ENCODE assay signal across 27 cellular contexts in genomic region chr20:6362245-6362644, GRCh38.
"Had no signal": no experiment of that assay in that cellular context is flagged by ENCODE, and none has a peak within 500 bp of the region (broad histone marks: within the 10 kb centered on the region; RNA-seq: fewer than 3 reads in every experiment).

No MANE protein-coding gene starts in this region.

- H3K4me1 ChIP-seq: stomach, suprapubic skin, testis, thyroid gland, tibial artery, tibial nerve, transverse colon, upper lobe of left lung, upper lobe of right lung, uterus, vagina had no signal

- H3K36me3 ChIP-seq: stomach, suprapubic skin, thoracic aorta, thyroid gland, tibial artery, tibial nerve, transverse colon, upper lobe of left lung, upper lobe of right lung, uterus, vagina had no signal

- ATAC-seq: stimulated activated memory B cell treated with anti-CD40 and anti-IgM and Interleukin-4, amounts not matched to agents 10 μg/mL and 1 μg/mL and 100 μg/mL, for 72 hours; stimulated activated naive B cell treated with anti-CD40 and anti-IgM and Interleukin-4, amounts not matched to agents 10 μg/mL and 1 μg/mL and 100 μg/mL, for 72 hours; stimulated activated naive CD8-positive, alpha-beta T cell treated with anti-CD3 and anti-CD28 coated beads, Interleukin-15, amount 100 ng/mL, for 72 hours; stimulated activated naive CD8-positive, alpha-beta T cell treated with anti-CD3 and anti-CD28 coated beads, Interleukin-15, Interleukin-2, amounts not matched to agents 100 U/mL and 50 U/mL, for 24 hours; upper lobe of right lung had no signal

- H3K9me3 ChIP-seq: stomach, suprapubic skin, testis, thoracic aorta, thyroid gland, tibial artery, tibial nerve, transverse colon, upper lobe of left lung, upper lobe of right lung, uterus, vagina had no signal

- H3K4me1 Mint-ChIP-seq: stimulated activated memory B cell treated with anti-CD40 and anti-IgM and Interleukin-4, amounts not matched to agents 10 μg/mL and 1 μg/mL and 100 μg/mL, for 72 hours; stimulated activated naive B cell treated with anti-CD40 and anti-IgM and Interleukin-4, amounts not matched to agents 10 μg/mL and 1 μg/mL and 100 μg/mL, for 72 hours; stimulated activated naive CD8-positive, alpha-beta T cell treated with anti-CD3 and anti-CD28 coated beads, Interleukin-15, amount 100 ng/mL, for 72 hours had no signal

- H3K4me3 ChIP-seq: stomach, suprapubic skin, testis, thoracic aorta, thyroid gland, tibial artery, tibial nerve, transverse colon, upper lobe of left lung, upper lobe of right lung, uterus, vagina had no signal

- FAIRE-seq: urothelium cell line had no signal

- H3K27me3 ChIP-seq: stomach, suprapubic skin, testis, thyroid gland, tibial artery, tibial nerve, transverse colon, upper lobe of left lung, upper lobe of right lung, uterus, vagina had no signal

- H3K27me3 Mint-ChIP-seq: stimulated activated memory B cell treated with anti-CD40 and anti-IgM and Interleukin-4, amounts not matched to agents 10 μg/mL and 1 μg/mL and 100 μg/mL, for 72 hours; stimulated activated naive B cell treated with anti-CD40 and anti-IgM and Interleukin-4, amounts not matched to agents 10 μg/mL and 1 μg/mL and 100 μg/mL, for 72 hours; stimulated activated naive CD8-positive, alpha-beta T cell treated with anti-CD3 and anti-CD28 coated beads, Interleukin-15, Interleukin-2, amounts not matched to agents 100 ng/mL and 50 ng/mL, for 24 hours had no signal

- H3K36me3 Mint-ChIP-seq: stimulated activated memory B cell treated with anti-CD40 and anti-IgM and Interleukin-4, amounts not matched to agents 10 μg/mL and 1 μg/mL and 100 μg/mL, for 72 hours; stimulated activated naive B cell treated with anti-CD40 and anti-IgM and Interleukin-4, amounts not matched to agents 10 μg/mL and 1 μg/mL and 100 μg/mL, for 72 hours; type B pancreatic cell had no signal

- H3K27ac ChIP-seq: stomach, suprapubic skin, testis, thoracic aorta, thyroid gland, tibial artery, tibial nerve, transverse colon, upper lobe of left lung, upper lobe of right lung, uterus, vagina had no signal

- H3K27ac Mint-ChIP-seq: stimulated activated memory B cell treated with anti-CD40 and anti-IgM and Interleukin-4, amounts not matched to agents 10 μg/mL and 1 μg/mL and 100 μg/mL, for 72 hours; stimulated activated naive B cell treated with anti-CD40 and anti-IgM and Interleukin-4, amounts not matched to agents 10 μg/mL and 1 μg/mL and 100 μg/mL, for 72 hours; stimulated activated naive CD8-positive, alpha-beta T cell treated with anti-CD3 and anti-CD28 coated beads, Interleukin-15, amount 100 ng/mL, for 72 hours; stimulated activated naive CD8-positive, alpha-beta T cell treated with anti-CD3 and anti-CD28 coated beads, Interleukin-15, Interleukin-2, amounts not matched to agents 100 ng/mL and 50 ng/mL, for 24 hours; type B pancreatic cell had no signal

- DNase-seq: stimulated activated CD4-positive, alpha-beta T cell treated with anti-CD3 and anti-CD28 coated beads, Interleukin-2, amount 100 ng/mL, for 48 hours; stimulated activated CD4-positive, alpha-beta T cell treated with anti-CD3 and anti-CD28 coated beads, Interleukin-4, amount 100 ng/mL, for 1 hour; stimulated activated CD4-positive, alpha-beta T cell treated with anti-CD3 and anti-CD28 coated beads, Interleukin-4, amount 100 ng/mL, for 24 hours; stimulated activated CD4-positive, alpha-beta T cell treated with anti-CD3 and anti-CD28 coated beads, Interleukin-4, amount 100 ng/mL, for 4 hours; stimulated activated CD8-positive, alpha-beta memory T cell treated with anti-CD3 and anti-CD28 coated beads, Interleukin-4, amount 100 ng/mL, for 48 hours; stimulated activated naive B cell treated with anti-CD40 and anti-IgM and Interleukin-4, amounts not matched to agents 10 μg/mL and 1 μg/mL and 100 μg/mL, for 72 hours; stimulated activated naive CD4-positive, alpha-beta T cell; stimulated activated naive CD4-positive, alpha-beta T cell treated with Interleukin-2 at 50 U/mL for 16 hours; stimulated activated naive CD8-positive, alpha-beta T cell treated with anti-CD3 and anti-CD28 coated beads, Interleukin-15, amount 100 ng/mL, for 72 hours; stimulated activated naive CD8-positive, alpha-beta T cell treated with anti-CD3 and anti-CD28 coated beads, Interleukin-15, Interleukin-2, amounts not matched to agents 100 U/mL and 50 U/mL, for 24 hours; stomach; substantia nigra; testis; thyroid gland; tibial artery; transverse colon; upper lobe of left lung; upper lobe of right lung; uterus had no signal

- H3K4me3 Mint-ChIP-seq: stimulated activated memory B cell treated with anti-CD40 and anti-IgM and Interleukin-4, amounts not matched to agents 10 μg/mL and 1 μg/mL and 100 μg/mL, for 72 hours; stimulated activated naive B cell treated with anti-CD40 and anti-IgM and Interleukin-4, amounts not matched to agents 10 μg/mL and 1 μg/mL and 100 μg/mL, for 72 hours; stimulated activated naive CD8-positive, alpha-beta T cell treated with anti-CD3 and anti-CD28 coated beads, Interleukin-15, amount 100 ng/mL, for 72 hours; stimulated activated naive CD8-positive, alpha-beta T cell treated with anti-CD3 and anti-CD28 coated beads, Interleukin-15, Interleukin-2, amounts not matched to agents 100 ng/mL and 50 ng/mL, for 24 hours; type B pancreatic cell had no signal

- H3K9me3 Mint-ChIP-seq: type B pancreatic cell had no signal
